ENCODE assay signal across 10 cellular contexts in the genomic region with DNA sequence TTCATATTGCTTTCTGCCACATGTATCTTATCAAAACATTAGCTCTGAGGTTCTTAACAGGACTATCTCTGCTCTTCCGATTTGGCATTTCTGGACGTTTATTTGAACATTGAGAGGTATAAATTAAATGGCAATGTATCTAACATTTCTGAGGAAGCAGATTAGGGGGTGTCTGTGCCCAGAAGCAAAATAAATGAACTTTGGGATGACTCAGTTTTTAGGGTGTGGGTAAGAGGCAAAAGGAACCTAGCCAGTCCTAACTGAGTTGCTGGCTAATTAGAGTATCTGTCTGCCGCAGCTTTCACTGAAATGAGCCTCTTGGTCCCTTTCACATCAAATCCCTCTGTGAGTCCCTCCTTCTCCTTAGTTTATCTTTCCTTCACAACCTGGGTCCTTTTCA. TPM values are rescaled to one million over a fixed set of nuclear protein-coding genes. Genes with fewer than 3 reads are reported as not detected.
DNase-seq lines count a peak whose midpoint lies in the region; ATAC-seq, FAIRE-seq and TF ChIP-seq lines count a peak whose summit lies in the region.
"Had no signal": no experiment of that assay in that cellular context is flagged by ENCODE, and none has a peak within 500 bp of the region (broad histone marks: within the 10 kb centered on the region; RNA-seq: fewer than 3 reads in every experiment).

No MANE protein-coding gene starts in this region.

- no peaks in the 10 kb centered on the region for H3K27me3 Mint-ChIP-seq in activated T-cell treated with anti-CD3 and anti-CD28 coated beads, Interleukin-2, amount 50 U/mL, for 4 hours (ENCODE audit: low read depth)
- peaks cover 12% of the 10 kb centered on the region for H3K27me3 Mint-ChIP-seq in activated T-helper 2 cell treated with anti-CD3 and anti-CD28 coated beads, Interferon-gamma antibody, Interleukin-2, Interleukin-4, amounts not matched to agents 10 μg/mL and 5 μg/mL and 100 μg/mL, durations not matched to agents 14 hours and 24 hours and 36 hours (ENCODE audit: low read depth)

- H3K9me3 ChIP-seq in HepG2 (ENCODE audit: low read length) (no peaks in the 10 kb centered on the region), tibial nerve (no peaks in the 10 kb centered on the region)

- peak overlapping the region; percentile 92 for H3K4me3 Mint-ChIP-seq in activated T-cell treated with anti-CD3 and anti-CD28 coated beads, Interleukin-2, amount 50 U/mL, for 4 hours
- peak overlapping the region; percentile 84 for H3K4me3 Mint-ChIP-seq in activated T-helper 2 cell treated with anti-CD3 and anti-CD28 coated beads, Interferon-gamma antibody, Interleukin-2, Interleukin-4, amounts not matched to agents 10 μg/mL and 5 μg/mL and 100 μg/mL, durations not matched to agents 14 hours and 24 hours and 36 hours (ENCODE audit: low read depth)

- no peak for TF ChIP-seq POLR2A in HepG2 (IDR thresholded peaks at IDR 0.05; ENCODE audit: insufficient read depth in 1 of 2, low read depth in 2 of 2, low read length in 2 of 2)
- TF ChIP-seq POLR2A in tibial nerve (IDR thresholded peaks at IDR 0.05): no peak

- no peak for TF ChIP-seq EP300 in HepG2 (IDR thresholded peaks at IDR 0.05; ENCODE audit: low read depth in 2 of 2, low read length in 2 of 2)
- no peak for TF ChIP-seq EP300 in HepG2 (CRISPR knock-in tag; IDR thresholded peaks at IDR 0.05; ENCODE audit: borderline replicate concordance)
- TF ChIP-seq EP300 in tibial nerve (IDR thresholded peaks at IDR 0.05): no peak

- POLR2A ChIA-PET in HepG2 (lab: Yijun Ruan, JAX): no interaction called here

- TF ChIP-seq CTCF in HepG2 (CRISPR knock-in tag; IDR thresholded peaks at IDR 0.05) (no peak), tibial nerve (IDR thresholded peaks at IDR 0.05) (no peak)

- no peaks in the 10 kb centered on the region for H3K79me2 ChIP-seq in HepG2 (ENCODE audit: insufficient read depth, low read length)

- peak overlapping the region; percentile 66 for H2AFZ ChIP-seq in HepG2 (ENCODE audit: low read length)

- no peak for ATAC-seq in activated T-cell treated with anti-CD3 and anti-CD28 coated beads, Interleukin-2, amount 50 U/mL, for 4 hours
- ATAC-seq in HepG2: no peak
- no peak for ATAC-seq in HG03432 (IDR thresholded peaks at IDR 0.05; ENCODE audit: unreplicated experiment)

- in situ Hi-C loops in HepG2 (cut with HindIII; ENCODE audit: extremely low pct_ligation_motif_present, low pct_unique_long_range_greater_than_20kb): no loop called here

- no peaks in the 10 kb centered on the region for H3K9me3 Mint-ChIP-seq in activated T-cell treated with anti-CD3 and anti-CD28 coated beads, Interleukin-2, amount 50 U/mL, for 4 hours
- H3K9me3 Mint-ChIP-seq in activated T-helper 2 cell treated with anti-CD3 and anti-CD28 coated beads, Interferon-gamma antibody, Interleukin-2, Interleukin-4, amounts not matched to agents 10 μg/mL and 5 μg/mL and 100 μg/mL, durations not matched to agents 14 hours and 24 hours and 36 hours: no peaks in the 10 kb centered on the region

- FAIRE-seq in HepG2 (lab: Jason Lieb, UNC): no peak

- peak overlapping the region; percentile 92 for H3K4me2 ChIP-seq in HepG2 (ENCODE audit: low read depth, low read length)

- H3K36me3 ChIP-seq in HepG2 (replicated peaks in 1 of 2; ENCODE audit: control insufficient read depth in 1 of 2, insufficient read depth in 2 of 2, low read length in 2 of 2) (no peaks in the 10 kb centered on the region), tibial nerve (no peaks in the 10 kb centered on the region)

- TF ChIP-seq RAD21 in HepG2 (CRISPR knock-in tag; IDR thresholded peaks at IDR 0.05): no peak

- H3K27ac Mint-ChIP-seq in activated T-helper 2 cell treated with anti-CD3 and anti-CD28 coated beads, Interferon-gamma antibody, Interleukin-2, Interleukin-4, amounts not matched to agents 10 μg/mL and 5 μg/mL and 100 μg/mL, durations not matched to agents 14 hours and 24 hours and 36 hours: no peak overlapping the region

- H3K36me3 Mint-ChIP-seq in activated T-cell treated with anti-CD3 and anti-CD28 coated beads, Interleukin-2, amount 50 U/mL, for 4 hours (ENCODE audit: insufficient read depth): no peaks in the 10 kb centered on the region
- no peaks in the 10 kb centered on the region for H3K36me3 Mint-ChIP-seq in activated T-helper 2 cell treated with anti-CD3 and anti-CD28 coated beads, Interferon-gamma antibody, Interleukin-2, Interleukin-4, amounts not matched to agents 10 μg/mL and 5 μg/mL and 100 μg/mL, durations not matched to agents 14 hours and 24 hours and 36 hours (ENCODE audit: low read depth)

- H3K27ac ChIP-seq in HepG2 (ENCODE audit: extremely low read length, insufficient read depth, low read length): no peak overlapping the region
- peak overlapping the region in 3 of 4 donors; percentile 55 to 70 (median 70) for H3K27ac ChIP-seq in tibial nerve

- CTCF ChIA-PET in HepG2 (lab: Yijun Ruan, JAX; ENCODE audit: low intra/inter-chr PET ratio, low total read pairs): no interaction called here

- no peaks in the 10 kb centered on the region for H4K20me1 ChIP-seq in HepG2 (ENCODE audit: insufficient read depth, low read length)

- intact Hi-C loops in activated T-helper 2 cell treated with anti-CD3 and anti-CD28 coated beads, Interferon-gamma antibody, Interleukin-2, Interleukin-4, amounts not matched to agents 10 μg/mL and 5 μg/mL and 100 μg/mL, durations not matched to agents 14 hours and 24 hours and 36 hours (cut with micrococcal nuclease): loop anchor here (5.0 kb wide), 1 partner anchor 99 kb away; no protein-coding TSS in a partner anchor
- intact Hi-C loops in HepG2 (cut with micrococcal nuclease; ENCODE audit: unreplicated experiment): no loop called here

- TSS peak; percentile 55 for BruUV-seq in HepG2 (replicated peaks; lab: Mats Ljungman, UMichigan)

- peaks cover 35% of the 10 kb centered on the region for H3K4me1 Mint-ChIP-seq in activated T-cell treated with anti-CD3 and anti-CD28 coated beads, Interleukin-2, amount 50 U/mL, for 4 hours (ENCODE audit: low read depth)
- H3K4me1 Mint-ChIP-seq in activated T-helper 2 cell treated with anti-CD3 and anti-CD28 coated beads, Interferon-gamma antibody, Interleukin-2, Interleukin-4, amounts not matched to agents 10 μg/mL and 5 μg/mL and 100 μg/mL, durations not matched to agents 14 hours and 24 hours and 36 hours (ENCODE audit: low read depth): peaks cover 27% of the 10 kb centered on the region

- H3K27me3 ChIP-seq in HepG2 (ENCODE audit: control insufficient read depth in 1 of 2, insufficient read depth in 2 of 2, low read length in 2 of 2): no peaks in the 10 kb centered on the region; a peak in 2 of 5 replicates
- H3K27me3 ChIP-seq in tibial nerve: peaks cover 0 to 22% of the 10 kb centered on the region in 2 donors

- H3K4me1 ChIP-seq in HepG2 (ENCODE audit: insufficient read depth, low read length): peaks cover 61% of the 10 kb centered on the region
- peaks cover 0 to 44% (median 22%) of the 10 kb centered on the region in 4 donors for H3K4me1 ChIP-seq in tibial nerve

- peak overlapping the region; percentile 71 to 81 (median 73); a peak in 5 of 6 replicates for H3K4me3 ChIP-seq in HepG2 (replicated peaks in 1 of 3; ENCODE audit: insufficient read depth in 1 of 3, low read depth in 2 of 3, low read length in 3 of 3)
- H3K4me3 ChIP-seq in tibial nerve: peak overlapping the region; percentile 2 to 58 (median 50)

- no peak for DNase-seq in activated T-cell treated with anti-CD3 and anti-CD28 coated beads, Interleukin-2, amount 50 U/mL, for 4 hours
- DNase-seq in activated T-cell treated with anti-CD3 and anti-CD28 coated beads for 4 hours (no peak), HepG2 (ENCODE audit: low spot score) (no peak), tibial nerve (ENCODE audit: low spot score in 2 of 2) (no peak), NK-92 (lab: John Stamatoyannopoulos, UW; ENCODE audit: unreplicated experiment) (no peak)
- DNase-seq in activated T-helper 2 cell treated with anti-CD3 and anti-CD28 coated beads, Interferon-gamma antibody, Interleukin-2, Interleukin-4, amounts not matched to agents 10 μg/mL and 5 μg/mL and 100 μg/mL, durations not matched to agents 14 hours and 24 hours and 36 hours (ENCODE audit: low spot score): no peak
- DNase-seq in effector CD8-positive, alpha-beta T cell (lab: John Stamatoyannopoulos, UW): no peak
- DNase-seq: left cardiac atrium had no signal

- 2% methylated on average over 3 of the region's 3 CpGs for WGBS in HepG2 (ENCODE audit: low lambda C conversion rate)
- 39 to 42% methylated on average over 3 of the region's 3 CpGs for WGBS in tibial nerve, 2 donors

- H3K9ac ChIP-seq in HepG2 (ENCODE audit: insufficient read depth, low read depth, low read length): peak overlapping the region; percentile 60

RNA-seq across cellular contexts. Expression of gene RNF144B, which starts 1.1 kb away (rescaled TPM):
- 1 to 10 TPM in 2 of 3 donors, under 1 TPM in 1; 0.61 to 1.8 (median 1.4) TPM for total RNA-seq in activated T-cell treated with anti-CD3 and anti-CD28 coated beads, Interleukin-2, amount 50 U/mL, for 4 hours
- total RNA-seq in activated T-helper 2 cell treated with anti-CD3 and anti-CD28 coated beads, Interferon-gamma antibody, Interleukin-2, Interleukin-4, amounts not matched to agents 10 μg/mL and 5 μg/mL and 100 μg/mL, durations not matched to agents 14 hours and 24 hours and 36 hours: 4.0 and 5.7 TPM in 2 replicates
- total RNA-seq in HepG2 (2016; rRNA removed; fragmentation: Illumina TruSeq; extraction: Trizol): 4.3 and 5.3 TPM in 2 replicates
- 0.35 and 0.81 TPM in 2 replicates for total RNA-seq in HepG2 (2016; cell fraction: cytosol; rRNA removed; fragmentation: Illumina TruSeq; extraction: Trizol; ENCODE audit: low read depth)
- total RNA-seq in HepG2 (2016; cell fraction: insoluble cytoplasmic fraction; rRNA removed; fragmentation: Illumina TruSeq; extraction: Trizol): 3.7 and 6.0 TPM in 2 replicates
- total RNA-seq in HepG2 (2016; cell fraction: membrane; rRNA removed; fragmentation: Illumina TruSeq; extraction: Trizol): 1.9 and 2.1 TPM in 2 replicates
- total RNA-seq in HepG2 (2016; cell fraction: nucleus; rRNA removed; fragmentation: Illumina TruSeq; extraction: Trizol): 2.6 and 3.2 TPM in 2 replicates
- polyA plus RNA-seq in HepG2 (2011; rRNA removed): 1.2 and 1.8 TPM in 2 replicates
- polyA plus RNA-seq in HepG2 (2011; cell fraction: cytosol; rRNA removed): 0.90 and 1.1 TPM in 2 replicates
- polyA plus RNA-seq in HepG2 (2011; cell fraction: nucleus; rRNA removed): 0.80 and 1.1 TPM in 2 replicates
- polyA plus RNA-seq in HepG2 (2012): 0.76 and 1.7 TPM in 2 replicates
- 0.14 and 0.21 TPM in 2 replicates for polyA plus RNA-seq in HepG2 (2016; cell fraction: cytosol; fragmentation: Illumina TruSeq; extraction: Trizol; ENCODE audit: low read depth)
- 3.6 and 3.8 TPM in 2 replicates for polyA plus RNA-seq in HepG2 (2016; cell fraction: insoluble cytoplasmic fraction; fragmentation: Illumina TruSeq; extraction: Trizol; ENCODE audit: low read depth)
- polyA plus RNA-seq in HepG2 (2016; cell fraction: membrane; fragmentation: Illumina TruSeq; extraction: Trizol; ENCODE audit: low read depth): 0.64 TPM in 2 replicates
- polyA plus RNA-seq in HepG2 (2016; cell fraction: nucleus; fragmentation: Illumina TruSeq; extraction: Trizol; ENCODE audit: insufficient read depth, low read depth): 2.2 and 2.6 TPM in 2 replicates
- 4.0 and 5.3 TPM in 2 replicates for polyA minus RNA-seq in HepG2 (2011; rRNA and poly(A)+ RNA removed; ENCODE audit: low replicate concordance)
- polyA minus RNA-seq in HepG2 (2011; cell fraction: cytosol; rRNA and poly(A)+ RNA removed): 2.8 and 3.2 TPM in 2 replicates
- 2.1 and 3.5 TPM in 2 replicates for polyA minus RNA-seq in HepG2 (2011; cell fraction: nucleus; rRNA and poly(A)+ RNA removed)
- 10 to 100 TPM in 3 of 4 donors, 1 to 10 TPM in 1; 6.5 to 15.5 (median 13.6) TPM for total RNA-seq in tibial nerve
- total RNA-seq: RPMI7951 had no signal
